In the genomic region with DNA sequence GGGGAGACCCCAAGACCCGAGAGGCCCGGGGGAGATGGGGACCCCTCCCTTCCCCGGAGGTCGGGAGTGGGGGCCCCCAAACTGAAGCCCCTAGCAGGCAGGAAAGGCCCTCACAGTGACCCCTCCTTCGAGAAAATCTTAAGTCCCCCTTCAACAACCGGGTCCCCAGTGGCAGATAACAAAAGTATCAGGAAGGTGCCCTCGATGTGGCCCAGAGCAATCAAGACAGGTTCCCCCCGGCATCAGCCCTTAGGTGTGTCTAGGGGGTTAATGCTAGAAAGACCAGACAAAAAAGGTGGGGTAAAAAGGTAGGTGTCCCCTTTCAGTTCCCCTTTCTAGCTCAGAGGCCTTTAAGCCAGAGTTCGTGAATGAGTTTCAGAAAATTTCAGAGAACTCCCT, we compare ENCODE assay signal across 8 cellular contexts. TPM values are rescaled to one million over a fixed set of nuclear protein-coding genes. Genes with fewer than 3 reads are reported as not detected.
DNase-seq lines count a peak whose midpoint lies in the region; ATAC-seq, FAIRE-seq and TF ChIP-seq lines count a peak whose summit lies in the region.

No MANE protein-coding gene starts in this region.

- no peaks in the 10 kb centered on the region for H3K9me3 Mint-ChIP-seq in activated CD4-positive, alpha-beta T cell treated with anti-CD3 and anti-CD28 coated beads, Interleukin-2, amount 10 ng/mL, durations not matched to agents 7 days and 5 days
- no peaks in the 10 kb centered on the region for H3K9me3 Mint-ChIP-seq in T-helper 1 cell treated with Interleukin-12 subunit alpha and Interleukin-12 subunit beta and Interleukin-4 antibody, amounts not matched to agents 30 μg/mL and 1 μg/mL, for 36 hours

- H3K4me3 Mint-ChIP-seq in activated CD4-positive, alpha-beta T cell treated with anti-CD3 and anti-CD28 coated beads, Interleukin-2, amount 10 ng/mL, durations not matched to agents 7 days and 5 days = peak overlapping the region; percentile 84
- H3K4me3 Mint-ChIP-seq in T-helper 1 cell treated with Interleukin-12 subunit alpha and Interleukin-12 subunit beta and Interleukin-4 antibody, amounts not matched to agents 30 μg/mL and 1 μg/mL, for 36 hours = peak overlapping the region; percentile 85

- peak overlapping the region; percentile 92 for H3K27ac Mint-ChIP-seq in activated CD4-positive, alpha-beta T cell treated with anti-CD3 and anti-CD28 coated beads, Interleukin-2, amount 10 ng/mL, durations not matched to agents 7 days and 5 days
- H3K27ac Mint-ChIP-seq in T-helper 1 cell treated with Interleukin-12 subunit alpha and Interleukin-12 subunit beta and Interleukin-4 antibody, amounts not matched to agents 30 μg/mL and 1 μg/mL, for 36 hours = peak overlapping the region; percentile 85

- H3K9me3 ChIP-seq in small intestine (ENCODE audit: control insufficient read depth, low read depth) = no peaks in the 10 kb centered on the region

- H3K4me1 ChIP-seq in small intestine (ENCODE audit: control insufficient read depth in 2 of 2, insufficient read depth in 1 of 2, low read depth in 1 of 2, low read length in 1 of 2) = peaks cover 0 to 15% of the 10 kb centered on the region in 2 donors

- H3K4me3 ChIP-seq in fibroblast of the aortic adventitia (ENCODE audit: low read depth, low read length) = peak overlapping the region; percentile 82
- H3K4me3 ChIP-seq in small intestine (ENCODE audit: low read depth in 1 of 2, low read length in 2 of 2) = peak overlapping the region; percentile 64 to 78

- no peaks in the 10 kb centered on the region for H3K27me3 Mint-ChIP-seq in activated CD4-positive, alpha-beta T cell treated with anti-CD3 and anti-CD28 coated beads, Interleukin-2, amount 10 ng/mL, durations not matched to agents 7 days and 5 days
- no peaks in the 10 kb centered on the region for H3K27me3 Mint-ChIP-seq in T-helper 1 cell treated with Interleukin-12 subunit alpha and Interleukin-12 subunit beta and Interleukin-4 antibody, amounts not matched to agents 30 μg/mL and 1 μg/mL, for 36 hours (ENCODE audit: low read depth)

- 7 to 11% (median 7%) methylated on average over 5 to 9 of the region's 9 CpGs for WGBS in small intestine, 3 donors

- peak overlapping the region; percentile 2 to 72 for H3K27ac ChIP-seq in small intestine (ENCODE audit: low read depth in 1 of 2, low read length in 1 of 2)

- no peak for TF ChIP-seq CTCF in fibroblast of the aortic adventitia (IDR thresholded peaks at IDR 0.05; ENCODE audit: insufficient read depth, low read length)

- peaks cover 63% of the 10 kb centered on the region for H3K4me1 Mint-ChIP-seq in activated CD4-positive, alpha-beta T cell treated with anti-CD3 and anti-CD28 coated beads, Interleukin-2, amount 10 ng/mL, durations not matched to agents 7 days and 5 days
- H3K4me1 Mint-ChIP-seq in T-helper 1 cell treated with Interleukin-12 subunit alpha and Interleukin-12 subunit beta and Interleukin-4 antibody, amounts not matched to agents 30 μg/mL and 1 μg/mL, for 36 hours (ENCODE audit: low read depth) = peaks cover 54% of the 10 kb centered on the region

- FAIRE-seq in small intestine (lab: Jason Lieb, UNC) = no peak

- ATAC-seq in GM21576 (IDR thresholded peaks at IDR 0.05; ENCODE audit: unreplicated experiment) = no peak

- peaks cover 0 to 2% of the 10 kb centered on the region in 2 donors for H3K36me3 ChIP-seq in small intestine (ENCODE audit: control insufficient read depth in 2 of 2, insufficient read depth in 2 of 2, low read length in 2 of 2)

- POLR2A ChIA-PET in activated CD4-positive, alpha-beta T cell treated with anti-CD3 and anti-CD28 coated beads, Interleukin-2, amount 10 ng/mL, durations not matched to agents 7 days and 5 days (lab: Charles Lee) = no interaction called here

- peaks cover 14% of the 10 kb centered on the region for H3K36me3 Mint-ChIP-seq in activated CD4-positive, alpha-beta T cell treated with anti-CD3 and anti-CD28 coated beads, Interleukin-2, amount 10 ng/mL, durations not matched to agents 7 days and 5 days (ENCODE audit: low read depth)
- H3K36me3 Mint-ChIP-seq in T-helper 1 cell treated with Interleukin-12 subunit alpha and Interleukin-12 subunit beta and Interleukin-4 antibody, amounts not matched to agents 30 μg/mL and 1 μg/mL, for 36 hours (ENCODE audit: low read depth) = peaks cover 7% of the 10 kb centered on the region

- CTCF ChIA-PET in activated CD4-positive, alpha-beta T cell treated with anti-CD3 and anti-CD28 coated beads, Interleukin-2, amount 10 ng/mL, durations not matched to agents 7 days and 5 days (lab: Charles Lee) = interaction anchor here (0.7 to 1.3 kb wide), 2 partner anchors 11 to 44 kb away, joined by 3 read pairs; no protein-coding TSS in a partner anchor

- no peaks in the 10 kb centered on the region for H3K27me3 ChIP-seq in small intestine (ENCODE audit: control insufficient read depth in 2 of 2, insufficient read depth in 2 of 2, low read length in 2 of 2)

- DNase-seq in activated CD4-positive, alpha-beta T cell treated with anti-CD3 and anti-CD28 coated beads, Interleukin-2, amount 10 ng/mL, durations not matched to agents 7 days and 5 days = peak; percentile 34
- no peak for DNase-seq in activated CD4-positive, alpha-beta T cell treated with anti-CD3 and anti-CD28 coated beads, Interleukin-2, amount 50 U/mL, for 4 hours
- DNase-seq in fibroblast of the aortic adventitia (ENCODE audit: low read depth) (no peak), small intestine (no peak), AG20443 (ENCODE audit: low spot score) (no peak), cerebellar cortex (ENCODE audit: low spot score) (no peak)

RNA-seq across cellular contexts. Expression of a gene that starts 0.3 kb away (rescaled TPM):
- 100 to 1,000 TPM; 101 to 107 TPM for total RNA-seq in activated CD4-positive, alpha-beta T cell treated with anti-CD3 and anti-CD28 coated beads, Interleukin-2, amount 10 ng/mL, durations not matched to agents 7 days and 5 days
- 30.7 and 90.4 TPM in 2 replicates for total RNA-seq in fibroblast of the aortic adventitia (ENCODE audit: low replicate concordance)
- 10 to 100 TPM; 20.8 to 58.1 (median 22.7) TPM for polyA plus RNA-seq in small intestine
